Comparison of ENCODE assay signal across 1 cellular context in the genomic region with DNA sequence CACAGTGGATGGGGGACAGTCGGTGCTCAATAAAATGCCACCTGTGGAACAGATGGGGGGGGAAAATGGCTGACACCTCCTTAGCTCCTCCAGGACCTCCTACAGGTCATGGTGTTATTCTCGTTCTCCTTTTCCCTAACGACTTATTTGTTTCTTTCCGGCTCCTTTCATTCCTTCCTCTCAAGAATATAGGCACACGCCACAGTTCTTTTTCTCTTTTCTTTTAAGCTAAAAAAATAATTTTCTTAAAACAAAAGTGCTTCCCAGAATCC.
TF ChIP-seq lines count a peak whose summit lies in the region.

No MANE protein-coding gene starts in this region.

TF ChIP-seq in HepG2, 621 proteins besides CTCF, POLR2A, EP300 and RAD21 (continues in another document):
- TF ChIP-seq, protein P1, sequence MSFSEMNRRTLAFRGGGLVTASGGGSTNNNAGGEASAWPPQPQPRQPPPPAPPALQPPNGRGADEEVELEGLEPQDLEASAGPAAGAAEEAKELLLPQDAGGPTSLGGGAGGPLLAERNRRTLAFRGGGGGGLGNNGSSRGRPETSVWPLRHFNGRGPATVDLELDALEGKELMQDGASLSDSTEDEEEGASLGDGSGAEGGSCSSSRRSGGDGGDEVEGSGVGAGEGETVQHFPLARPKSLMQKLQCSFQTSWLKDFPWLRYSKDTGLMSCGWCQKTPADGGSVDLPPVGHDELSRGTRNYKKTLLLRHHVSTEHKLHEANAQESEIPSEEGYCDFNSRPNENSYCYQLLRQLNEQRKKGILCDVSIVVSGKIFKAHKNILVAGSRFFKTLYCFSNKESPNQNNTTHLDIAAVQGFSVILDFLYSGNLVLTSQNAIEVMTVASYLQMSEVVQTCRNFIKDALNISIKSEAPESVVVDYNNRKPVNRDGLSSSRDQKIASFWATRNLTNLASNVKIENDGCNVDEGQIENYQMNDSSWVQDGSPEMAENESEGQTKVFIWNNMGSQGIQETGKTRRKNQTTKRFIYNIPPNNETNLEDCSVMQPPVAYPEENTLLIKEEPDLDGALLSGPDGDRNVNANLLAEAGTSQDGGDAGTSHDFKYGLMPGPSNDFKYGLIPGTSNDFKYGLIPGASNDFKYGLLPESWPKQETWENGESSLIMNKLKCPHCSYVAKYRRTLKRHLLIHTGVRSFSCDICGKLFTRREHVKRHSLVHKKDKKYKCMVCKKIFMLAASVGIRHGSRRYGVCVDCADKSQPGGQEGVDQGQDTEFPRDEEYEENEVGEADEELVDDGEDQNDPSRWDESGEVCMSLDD (CRISPR knock-in tag; IDR thresholded peaks at IDR 0.05; ENCODE audit: borderline replicate concordance), result no peak
- TF ChIP-seq, protein P2, sequence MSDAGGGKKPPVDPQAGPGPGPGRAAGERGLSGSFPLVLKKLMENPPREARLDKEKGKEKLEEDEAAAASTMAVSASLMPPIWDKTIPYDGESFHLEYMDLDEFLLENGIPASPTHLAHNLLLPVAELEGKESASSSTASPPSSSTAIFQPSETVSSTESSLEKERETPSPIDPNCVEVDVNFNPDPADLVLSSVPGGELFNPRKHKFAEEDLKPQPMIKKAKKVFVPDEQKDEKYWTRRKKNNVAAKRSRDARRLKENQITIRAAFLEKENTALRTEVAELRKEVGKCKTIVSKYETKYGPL (CRISPR knock-in tag; IDR thresholded peaks at IDR 0.05), result no peak
- TF ChIP-seq SATB2 (CRISPR knock-in tag; IDR thresholded peaks at IDR 0.05) (0 out of 2 replicates have a peak, but pooled peaks have one; percentile 6), NFYB (CRISPR knock-in tag; IDR thresholded peaks at IDR 0.05) (no peak), EEA1 (CRISPR knock-in tag; IDR thresholded peaks at IDR 0.05; ENCODE audit: borderline replicate concordance) (no peak), ZNF558 (CRISPR knock-in tag; IDR thresholded peaks at IDR 0.05; ENCODE audit: borderline replicate concordance) (no peak), SMYD3 (CRISPR knock-in tag; IDR thresholded peaks at IDR 0.05) (no peak), MBD4 (IDR thresholded peaks at IDR 0.05; ENCODE audit: borderline replicate concordance, low read length) (0 out of 2 replicates have a peak, but pooled peaks have one; percentile 71), NR2F1 (CRISPR knock-in tag; IDR thresholded peaks at IDR 0.05) (0 out of 4 replicates have a peak, but pooled peaks of 1 of the 2 experiments have one; percentile 5), ZNF101 (CRISPR knock-in tag; IDR thresholded peaks at IDR 0.05; ENCODE audit: borderline replicate concordance, low read depth) (no peak), BCL6 (CRISPR knock-in tag; IDR thresholded peaks at IDR 0.05) (no peak), YEATS2 (CRISPR knock-in tag; IDR thresholded peaks at IDR 0.05; ENCODE audit: borderline replicate concordance) (no peak), TAF15 (IDR thresholded peaks at IDR 0.05; ENCODE audit: low read depth, low read length, poor library complexity, severe bottlenecking) (no peak), MTF2 (CRISPR knock-in tag; IDR thresholded peaks at IDR 0.05; ENCODE audit: borderline replicate concordance) (peak; percentile 71; the same call in 1 of the 2 replicates), ZNF24 (IDR thresholded peaks at IDR 0.05) (no peak), KLF15 (CRISPR knock-in tag; IDR thresholded peaks at IDR 0.05; ENCODE audit: borderline replicate concordance) (no peak), KLF16 (CRISPR knock-in tag; IDR thresholded peaks at IDR 0.05) (0 out of 4 replicates have a peak, but pooled peaks of 1 of the 2 experiments have one; percentile 9), IKZF1 (IDR thresholded peaks at IDR 0.05) (no peak), NFE2L1 (CRISPR knock-in tag; IDR thresholded peaks at IDR 0.05; ENCODE audit: borderline replicate concordance) (no peak), ZNF264 (CRISPR knock-in tag; IDR thresholded peaks at IDR 0.05) (no peak), ZNF841 (CRISPR knock-in tag; IDR thresholded peaks at IDR 0.05; ENCODE audit: borderline replicate concordance) (no peak), DMAP1 (CRISPR knock-in tag; IDR thresholded peaks at IDR 0.05) (no peak), GABPA (IDR thresholded peaks at IDR 0.05; ENCODE audit: low read depth, low read length) (no peak), GABPA (CRISPR knock-in tag; IDR thresholded peaks at IDR 0.05; ENCODE audit: low read depth) (no peak), TMF1 (CRISPR knock-in tag; IDR thresholded peaks at IDR 0.05; ENCODE audit: low read depth) (no peak), ZBTB1 (CRISPR knock-in tag; IDR thresholded peaks at IDR 0.05; ENCODE audit: borderline replicate concordance) (peak; percentile 19; the same call in 1 of the 2 replicates), HNRNPUL1 (IDR thresholded peaks at IDR 0.05; ENCODE audit: low read depth, low read length) (no peak)
- TF ChIP-seq, protein P3, sequence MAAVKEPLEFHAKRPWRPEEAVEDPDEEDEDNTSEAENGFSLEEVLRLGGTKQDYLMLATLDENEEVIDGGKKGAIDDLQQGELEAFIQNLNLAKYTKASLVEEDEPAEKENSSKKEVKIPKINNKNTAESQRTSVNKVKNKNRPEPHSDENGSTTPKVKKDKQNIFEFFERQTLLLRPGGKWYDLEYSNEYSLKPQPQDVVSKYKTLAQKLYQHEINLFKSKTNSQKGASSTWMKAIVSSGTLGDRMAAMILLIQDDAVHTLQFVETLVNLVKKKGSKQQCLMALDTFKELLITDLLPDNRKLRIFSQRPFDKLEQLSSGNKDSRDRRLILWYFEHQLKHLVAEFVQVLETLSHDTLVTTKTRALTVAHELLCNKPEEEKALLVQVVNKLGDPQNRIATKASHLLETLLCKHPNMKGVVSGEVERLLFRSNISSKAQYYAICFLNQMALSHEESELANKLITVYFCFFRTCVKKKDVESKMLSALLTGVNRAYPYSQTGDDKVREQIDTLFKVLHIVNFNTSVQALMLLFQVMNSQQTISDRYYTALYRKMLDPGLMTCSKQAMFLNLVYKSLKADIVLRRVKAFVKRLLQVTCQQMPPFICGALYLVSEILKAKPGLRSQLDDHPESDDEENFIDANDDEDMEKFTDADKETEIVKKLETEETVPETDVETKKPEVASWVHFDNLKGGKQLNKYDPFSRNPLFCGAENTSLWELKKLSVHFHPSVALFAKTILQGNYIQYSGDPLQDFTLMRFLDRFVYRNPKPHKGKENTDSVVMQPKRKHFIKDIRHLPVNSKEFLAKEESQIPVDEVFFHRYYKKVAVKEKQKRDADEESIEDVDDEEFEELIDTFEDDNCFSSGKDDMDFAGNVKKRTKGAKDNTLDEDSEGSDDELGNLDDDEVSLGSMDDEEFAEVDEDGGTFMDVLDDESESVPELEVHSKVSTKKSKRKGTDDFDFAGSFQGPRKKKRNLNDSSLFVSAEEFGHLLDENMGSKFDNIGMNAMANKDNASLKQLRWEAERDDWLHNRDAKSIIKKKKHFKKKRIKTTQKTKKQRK (IDR thresholded peaks at IDR 0.05; ENCODE audit: low read length), result no peak
- TF ChIP-seq, protein P4, sequence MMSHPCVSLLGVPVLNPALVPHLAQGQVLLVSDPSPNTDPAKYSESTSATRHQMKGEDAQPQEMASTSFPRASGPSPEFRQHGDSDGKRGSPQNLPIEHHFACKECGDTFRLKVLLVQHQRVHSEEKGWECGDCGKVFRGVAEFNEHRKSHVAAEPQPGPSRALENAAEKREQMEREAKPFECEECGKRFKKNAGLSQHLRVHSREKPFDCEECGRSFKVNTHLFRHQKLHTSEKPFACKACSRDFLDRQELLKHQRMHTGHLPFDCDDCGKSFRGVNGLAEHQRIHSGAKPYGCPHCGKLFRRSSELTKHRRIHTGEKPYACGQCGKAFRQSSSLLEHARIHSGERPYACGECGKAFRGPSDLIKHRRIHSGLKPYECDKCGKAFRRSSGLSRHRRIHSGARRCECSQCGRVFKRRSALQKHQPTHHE (CRISPR knock-in tag; IDR thresholded peaks at IDR 0.05; ENCODE audit: borderline replicate concordance), result 0 out of 2 replicates have a peak, but pooled peaks have one; percentile 61
- TF ChIP-seq, protein P5, sequence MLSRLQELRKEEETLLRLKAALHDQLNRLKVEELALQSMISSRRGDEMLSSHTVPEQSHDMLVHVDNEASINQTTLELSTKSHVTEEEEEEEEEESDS (CRISPR knock-in tag; IDR thresholded peaks at IDR 0.05; ENCODE audit: borderline replicate concordance), result peak; percentile 88; the same call in 1 of the 2 replicates
- TF ChIP-seq, protein P6, sequence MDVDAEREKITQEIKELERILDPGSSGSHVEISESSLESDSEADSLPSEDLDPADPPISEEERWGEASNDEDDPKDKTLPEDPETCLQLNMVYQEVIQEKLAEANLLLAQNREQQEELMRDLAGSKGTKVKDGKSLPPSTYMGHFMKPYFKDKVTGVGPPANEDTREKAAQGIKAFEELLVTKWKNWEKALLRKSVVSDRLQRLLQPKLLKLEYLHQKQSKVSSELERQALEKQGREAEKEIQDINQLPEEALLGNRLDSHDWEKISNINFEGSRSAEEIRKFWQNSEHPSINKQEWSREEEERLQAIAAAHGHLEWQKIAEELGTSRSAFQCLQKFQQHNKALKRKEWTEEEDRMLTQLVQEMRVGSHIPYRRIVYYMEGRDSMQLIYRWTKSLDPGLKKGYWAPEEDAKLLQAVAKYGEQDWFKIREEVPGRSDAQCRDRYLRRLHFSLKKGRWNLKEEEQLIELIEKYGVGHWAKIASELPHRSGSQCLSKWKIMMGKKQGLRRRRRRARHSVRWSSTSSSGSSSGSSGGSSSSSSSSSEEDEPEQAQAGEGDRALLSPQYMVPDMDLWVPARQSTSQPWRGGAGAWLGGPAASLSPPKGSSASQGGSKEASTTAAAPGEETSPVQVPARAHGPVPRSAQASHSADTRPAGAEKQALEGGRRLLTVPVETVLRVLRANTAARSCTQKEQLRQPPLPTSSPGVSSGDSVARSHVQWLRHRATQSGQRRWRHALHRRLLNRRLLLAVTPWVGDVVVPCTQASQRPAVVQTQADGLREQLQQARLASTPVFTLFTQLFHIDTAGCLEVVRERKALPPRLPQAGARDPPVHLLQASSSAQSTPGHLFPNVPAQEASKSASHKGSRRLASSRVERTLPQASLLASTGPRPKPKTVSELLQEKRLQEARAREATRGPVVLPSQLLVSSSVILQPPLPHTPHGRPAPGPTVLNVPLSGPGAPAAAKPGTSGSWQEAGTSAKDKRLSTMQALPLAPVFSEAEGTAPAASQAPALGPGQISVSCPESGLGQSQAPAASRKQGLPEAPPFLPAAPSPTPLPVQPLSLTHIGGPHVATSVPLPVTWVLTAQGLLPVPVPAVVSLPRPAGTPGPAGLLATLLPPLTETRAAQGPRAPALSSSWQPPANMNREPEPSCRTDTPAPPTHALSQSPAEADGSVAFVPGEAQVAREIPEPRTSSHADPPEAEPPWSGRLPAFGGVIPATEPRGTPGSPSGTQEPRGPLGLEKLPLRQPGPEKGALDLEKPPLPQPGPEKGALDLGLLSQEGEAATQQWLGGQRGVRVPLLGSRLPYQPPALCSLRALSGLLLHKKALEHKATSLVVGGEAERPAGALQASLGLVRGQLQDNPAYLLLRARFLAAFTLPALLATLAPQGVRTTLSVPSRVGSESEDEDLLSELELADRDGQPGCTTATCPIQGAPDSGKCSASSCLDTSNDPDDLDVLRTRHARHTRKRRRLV (CRISPR knock-in tag; IDR thresholded peaks at IDR 0.05), result peak; percentile 98
- TF ChIP-seq, protein P7, sequence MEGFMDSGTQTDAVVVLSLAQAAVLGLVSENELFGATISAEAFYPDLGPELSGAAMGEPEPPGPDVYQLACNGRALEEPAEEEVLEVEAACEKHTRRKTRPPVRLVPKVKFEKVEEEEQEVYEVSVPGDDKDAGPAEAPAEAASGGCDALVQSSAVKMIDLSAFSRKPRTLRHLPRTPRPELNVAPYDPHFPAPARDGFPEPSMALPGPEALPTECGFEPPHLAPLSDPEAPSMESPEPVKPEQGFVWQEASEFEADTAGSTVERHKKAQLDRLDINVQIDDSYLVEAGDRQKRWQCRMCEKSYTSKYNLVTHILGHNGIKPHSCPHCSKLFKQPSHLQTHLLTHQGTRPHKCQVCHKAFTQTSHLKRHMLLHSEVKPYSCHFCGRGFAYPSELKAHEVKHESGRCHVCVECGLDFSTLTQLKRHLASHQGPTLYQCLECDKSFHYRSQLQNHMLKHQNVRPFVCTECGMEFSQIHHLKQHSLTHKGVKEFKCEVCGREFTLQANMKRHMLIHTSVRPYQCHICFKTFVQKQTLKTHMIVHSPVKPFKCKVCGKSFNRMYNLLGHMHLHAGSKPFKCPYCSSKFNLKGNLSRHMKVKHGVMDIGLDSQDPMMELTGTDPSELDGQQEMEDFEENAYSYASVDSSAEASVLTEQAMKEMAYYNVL (CRISPR knock-in tag; IDR thresholded peaks at IDR 0.05; ENCODE audit: borderline replicate concordance), result no peak
- TF ChIP-seq, protein P8, sequence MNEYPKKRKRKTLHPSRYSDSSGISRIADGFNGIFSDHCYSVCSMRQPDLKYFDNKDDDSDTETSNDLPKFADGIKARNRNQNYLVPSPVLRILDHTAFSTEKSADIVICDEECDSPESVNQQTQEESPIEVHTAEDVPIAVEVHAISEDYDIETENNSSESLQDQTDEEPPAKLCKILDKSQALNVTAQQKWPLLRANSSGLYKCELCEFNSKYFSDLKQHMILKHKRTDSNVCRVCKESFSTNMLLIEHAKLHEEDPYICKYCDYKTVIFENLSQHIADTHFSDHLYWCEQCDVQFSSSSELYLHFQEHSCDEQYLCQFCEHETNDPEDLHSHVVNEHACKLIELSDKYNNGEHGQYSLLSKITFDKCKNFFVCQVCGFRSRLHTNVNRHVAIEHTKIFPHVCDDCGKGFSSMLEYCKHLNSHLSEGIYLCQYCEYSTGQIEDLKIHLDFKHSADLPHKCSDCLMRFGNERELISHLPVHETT (CRISPR knock-in tag; conservative IDR thresholded peaks at IDR 0.05), result no peak
- TF ChIP-seq, protein P9, sequence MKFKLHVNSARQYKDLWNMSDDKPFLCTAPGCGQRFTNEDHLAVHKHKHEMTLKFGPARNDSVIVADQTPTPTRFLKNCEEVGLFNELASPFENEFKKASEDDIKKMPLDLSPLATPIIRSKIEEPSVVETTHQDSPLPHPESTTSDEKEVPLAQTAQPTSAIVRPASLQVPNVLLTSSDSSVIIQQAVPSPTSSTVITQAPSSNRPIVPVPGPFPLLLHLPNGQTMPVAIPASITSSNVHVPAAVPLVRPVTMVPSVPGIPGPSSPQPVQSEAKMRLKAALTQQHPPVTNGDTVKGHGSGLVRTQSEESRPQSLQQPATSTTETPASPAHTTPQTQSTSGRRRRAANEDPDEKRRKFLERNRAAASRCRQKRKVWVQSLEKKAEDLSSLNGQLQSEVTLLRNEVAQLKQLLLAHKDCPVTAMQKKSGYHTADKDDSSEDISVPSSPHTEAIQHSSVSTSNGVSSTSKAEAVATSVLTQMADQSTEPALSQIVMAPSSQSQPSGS (CRISPR knock-in tag; IDR thresholded peaks at IDR 0.05), result 0 out of 2 replicates have a peak, but pooled peaks have one; percentile 6
- TF ChIP-seq, protein P10, sequence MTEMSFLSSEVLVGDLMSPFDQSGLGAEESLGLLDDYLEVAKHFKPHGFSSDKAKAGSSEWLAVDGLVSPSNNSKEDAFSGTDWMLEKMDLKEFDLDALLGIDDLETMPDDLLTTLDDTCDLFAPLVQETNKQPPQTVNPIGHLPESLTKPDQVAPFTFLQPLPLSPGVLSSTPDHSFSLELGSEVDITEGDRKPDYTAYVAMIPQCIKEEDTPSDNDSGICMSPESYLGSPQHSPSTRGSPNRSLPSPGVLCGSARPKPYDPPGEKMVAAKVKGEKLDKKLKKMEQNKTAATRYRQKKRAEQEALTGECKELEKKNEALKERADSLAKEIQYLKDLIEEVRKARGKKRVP (CRISPR knock-in tag; IDR thresholded peaks at IDR 0.05), result no peak
- TF ChIP-seq, protein P11, sequence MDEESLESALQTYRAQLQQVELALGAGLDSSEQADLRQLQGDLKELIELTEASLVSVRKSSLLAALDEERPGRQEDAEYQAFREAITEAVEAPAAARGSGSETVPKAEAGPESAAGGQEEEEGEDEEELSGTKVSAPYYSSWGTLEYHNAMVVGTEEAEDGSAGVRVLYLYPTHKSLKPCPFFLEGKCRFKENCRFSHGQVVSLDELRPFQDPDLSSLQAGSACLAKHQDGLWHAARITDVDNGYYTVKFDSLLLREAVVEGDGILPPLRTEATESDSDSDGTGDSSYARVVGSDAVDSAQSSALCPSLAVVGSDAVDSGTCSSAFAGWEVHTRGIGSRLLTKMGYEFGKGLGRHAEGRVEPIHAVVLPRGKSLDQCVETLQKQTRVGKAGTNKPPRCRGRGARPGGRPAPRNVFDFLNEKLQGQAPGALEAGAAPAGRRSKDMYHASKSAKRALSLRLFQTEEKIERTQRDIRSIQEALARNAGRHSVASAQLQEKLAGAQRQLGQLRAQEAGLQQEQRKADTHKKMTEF (CRISPR knock-in tag; IDR thresholded peaks at IDR 0.05), result no peak
